Comparison of ENCODE assay signal across 8 cellular contexts in genomic region chr3:98022978-98023820, GRCh38. TPM values are rescaled to one million over a fixed set of nuclear protein-coding genes. Genes with fewer than 3 reads are reported as not detected.
DNase-seq lines count a peak whose midpoint lies in the region; ATAC-seq and TF ChIP-seq lines count a peak whose summit lies in the region.

No MANE protein-coding gene starts in this region.

- H3K4me3 ChIP-seq in AG04450 (ENCODE audit: low read depth, low read length): no peak overlapping the region

- no peak overlapping the region for H3K4me3 Mint-ChIP-seq in central memory CD8-positive, alpha-beta T cell

- H3K36me3 Mint-ChIP-seq in central memory CD8-positive, alpha-beta T cell (ENCODE audit: insufficient read depth): peaks cover 2% of the 10 kb centered on the region

- H3K27me3 Mint-ChIP-seq in central memory CD8-positive, alpha-beta T cell: peaks cover 11% of the 10 kb centered on the region

- TF ChIP-seq CTCF in AG04450 (IDR thresholded peaks at IDR 0.05; ENCODE audit: low read depth, low read length): peak; percentile 95

- H3K9me3 ChIP-seq in AG04450 (ENCODE audit: control insufficient read depth, insufficient read depth, low read length): no peaks in the 10 kb centered on the region

- CTCF ChIA-PET in AG04450 (lab: Charles Lee): interaction anchor here (0.6 to 9.1 kb wide), 40 partner anchors 9 to 310 kb away, joined by 3 to 181 read pairs (median 4); partner anchors contain the start of genes ARL6 and CRYBG3

- peaks cover 5% of the 10 kb centered on the region for H3K4me1 Mint-ChIP-seq in central memory CD8-positive, alpha-beta T cell

- no peaks in the 10 kb centered on the region for H3K9me3 Mint-ChIP-seq in central memory CD8-positive, alpha-beta T cell

- POLR2A ChIA-PET in AG04450 (lab: Yijun Ruan, JAX): interaction anchor here (0.5 to 0.6 kb wide), 2 partner anchors 206 to 229 kb away, joined by 3 read pairs; no protein-coding TSS in a partner anchor

- ATAC-seq in GM18520 (IDR thresholded peaks at IDR 0.05; ENCODE audit: unreplicated experiment) (peak; percentile 47), HG03108 (IDR thresholded peaks at IDR 0.05; ENCODE audit: unreplicated experiment) (peak; percentile 53)
- ATAC-seq in central memory CD8-positive, alpha-beta T cell (replicated peaks; ENCODE audit: extremely low read depth, poor library complexity, severe bottlenecking): peak; percentile 60

- no peak overlapping the region for H3K27ac Mint-ChIP-seq in central memory CD8-positive, alpha-beta T cell (ENCODE audit: low read depth)

- peaks cover 2% of the 10 kb centered on the region for H3K27me3 ChIP-seq in AG04450 (ENCODE audit: control insufficient read depth, insufficient read depth, low read length)

- H3K27ac ChIP-seq in AG04450 (ENCODE audit: low read depth, low read length): no peak overlapping the region

- DNase-seq in AG04450 (ENCODE audit: low read depth, low spot score) (peak; percentile 41), NCI-H446 (lab: John Stamatoyannopoulos, UW) (peak; percentile 91), kidney tubule cell (ENCODE audit: low spot score) (peak; percentile 76)
- DNase-seq in activated CD4-positive, alpha-beta T cell treated with anti-CD3 and anti-CD28 coated beads for 1 hour: peak; percentile 87
- DNase-seq in central memory CD8-positive, alpha-beta T cell (ENCODE audit: low spot score in 2 of 2): peak; percentile 71 to 91
- DNase-seq in stimulated activated CD4-positive, alpha-beta T cell treated with anti-CD3 and anti-CD28 coated beads, Interleukin-2, amount 100 ng/mL, for 48 hours: peak; percentile 99

RNA-seq across cellular contexts. Expression of gene GABRR3, which starts 11.9 kb away (rescaled TPM):
- not detected in 2 replicates for polyA plus RNA-seq in AG04450 (2011; rRNA removed)
- polyA minus RNA-seq in AG04450 (2011; rRNA and poly(A)+ RNA removed): not detected in 2 replicates

RNA-seq across cellular contexts. Expression of gene RIOX2, which starts 51.0 kb away (rescaled TPM):
- polyA plus RNA-seq in AG04450 (2011; rRNA removed): 23.1 and 27.3 TPM in 2 replicates
- polyA minus RNA-seq in AG04450 (2011; rRNA and poly(A)+ RNA removed): 30.6 and 32.4 TPM in 2 replicates

Comparison
In these comparisons a context has a peak if more than half of its experiments do, and no peak if none do; other contexts are left out.
1. DNase-seq: peak in every context shown above with its lines; median percentile 99 in stimulated activated CD4-positive, alpha-beta T cell treated with anti-CD3 and anti-CD28 coated beads, Interleukin-2, amount 100 ng/mL, for 48 hours; 91 in NCI-H446; 87 in activated CD4-positive, alpha-beta T cell treated with anti-CD3 and anti-CD28 coated beads for 1 hour; 81 in central memory CD8-positive, alpha-beta T cell; 76 in kidney tubule cell; 41 in AG04450.